Comparison of ENCODE assay signal across 16 cellular contexts in the genomic region with DNA sequence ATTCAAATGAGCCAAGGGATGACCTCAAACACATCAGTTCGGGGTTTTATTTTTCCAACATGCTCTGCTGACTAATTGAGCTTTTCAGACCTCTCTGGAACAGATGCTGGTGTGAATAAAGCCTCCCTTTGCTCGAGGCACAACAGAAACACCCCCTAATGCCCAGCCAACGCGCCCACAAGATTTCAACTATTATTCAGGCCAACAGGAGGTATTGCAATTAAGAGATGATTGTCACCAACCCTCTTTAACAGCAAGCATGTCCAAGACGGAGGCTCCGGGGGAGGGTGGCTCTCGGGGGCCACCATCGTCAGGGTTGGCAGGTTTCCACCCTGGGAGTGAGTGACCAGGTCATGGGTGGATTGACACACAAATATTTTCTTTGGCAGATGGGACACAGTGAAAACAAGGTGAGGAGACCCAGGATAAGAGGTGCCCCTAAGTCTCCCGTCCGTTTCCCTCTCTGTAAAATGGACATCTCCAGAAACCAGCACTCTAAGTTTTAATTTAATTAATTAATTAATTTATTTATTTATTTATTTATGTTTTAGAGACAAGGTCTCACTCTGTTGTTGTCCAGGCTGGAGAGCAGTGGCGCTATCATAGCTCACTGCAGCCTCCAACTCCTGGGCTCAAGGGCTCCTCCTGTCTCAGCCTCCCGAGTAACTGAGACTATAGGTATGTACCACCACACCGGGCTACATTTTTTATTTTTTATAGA. TPM values are rescaled to one million over a fixed set of nuclear protein-coding genes. Genes with fewer than 3 reads are reported as not detected.
"Had no signal": no experiment of that assay in that cellular context is flagged by ENCODE, and none has a peak within 500 bp of the region (broad histone marks: within the 10 kb centered on the region; RNA-seq: fewer than 3 reads in every experiment).

No MANE protein-coding gene starts in this region.

- H3K4me3 ChIP-seq: cardiac muscle cell, esophagus squamous epithelium, lung, right atrium auricular region, skin epidermis, transverse colon, vagina had no signal

- H3K4me1 ChIP-seq: vagina had no signal

- H3K27ac ChIP-seq: cardiac muscle cell, esophagus squamous epithelium, right atrium auricular region, skin epidermis, transverse colon, vagina, VCaP had no signal

- DNase-seq: activated CD4-positive, alpha-beta T cell treated with anti-CD3 and anti-CD28 coated beads, Interleukin-2, amount 50 U/mL, for 4 hours; activated gamma-delta T cell; effector memory CD8-positive, alpha-beta T cell; esophagus squamous epithelium; hippocampal formation; natural killer cell; stimulated activated naive CD8-positive, alpha-beta T cell treated with anti-CD3 and anti-CD28 coated beads, Interleukin-15, Interleukin-2, amounts not matched to agents 100 U/mL and 50 U/mL, for 24 hours; T-helper 17 cell; transverse colon had no signal

- H3K36me3 ChIP-seq: cardiac muscle cell, esophagus squamous epithelium, right atrium auricular region, transverse colon, vagina had no signal

- ATAC-seq: effector memory CD8-positive, alpha-beta T cell; left lobe of liver; natural killer cell; stimulated activated naive CD8-positive, alpha-beta T cell treated with anti-CD3 and anti-CD28 coated beads, Interleukin-15, Interleukin-2, amounts not matched to agents 100 U/mL and 50 U/mL, for 24 hours; T-helper 17 cell had no signal

- H3K9me3 ChIP-seq: esophagus squamous epithelium, right atrium auricular region, transverse colon, vagina had no signal

- H3K27me3 ChIP-seq: cardiac muscle cell, esophagus squamous epithelium, right atrium auricular region, transverse colon, vagina had no signal

RNA-seq across cellular contexts. Expression of a gene that starts 56.1 kb away (rescaled TPM):
- total RNA-seq: left lobe of liver, vagina had no signal
